In genomic region chr17:8859029-8859803, GRCh38 we compare ENCODE assay signal across 11 cellular contexts. TPM values are rescaled to one million over a fixed set of nuclear protein-coding genes. Genes with fewer than 3 reads are reported as not detected.
DNase-seq lines count a peak whose midpoint lies in the region; ATAC-seq, FAIRE-seq and TF ChIP-seq lines count a peak whose summit lies in the region.
"Had no signal": no experiment of that assay in that cellular context is flagged by ENCODE, and none has a peak within 500 bp of the region (broad histone marks: within the 10 kb centered on the region; RNA-seq: fewer than 3 reads in every experiment).

No MANE protein-coding gene starts in this region.

- H3K9ac ChIP-seq in K562 (ENCODE audit: insufficient read depth in 1 of 2, low read depth in 2 of 2, low read length in 2 of 2) (no peak overlapping the region), trophoblast cell (ENCODE audit: low read length) (no peak overlapping the region)

- H4K20me1 ChIP-seq in K562 (replicated peaks; ENCODE audit: control insufficient read depth, insufficient read depth, low read length), result no peaks in the 10 kb centered on the region

- H3K4me1 ChIP-seq in K562 (replicated peaks in 1 of 2; ENCODE audit: control insufficient read depth in 2 of 2, insufficient read depth in 2 of 2, low read length in 2 of 2), result peaks cover 0 to 10% of the 10 kb centered on the region in 2 experiments; a peak in 2 of 5 replicates
- H3K4me1 ChIP-seq in trophoblast cell (ENCODE audit: control insufficient read depth in 1 of 2, insufficient read depth in 2 of 2, low read length in 2 of 2), result peaks cover 2 to 3% of the 10 kb centered on the region in 2 experiments

- no peak overlapping the region for H4K12ac ChIP-seq in trophoblast cell (ENCODE audit: low read depth, low read length)

- no peak overlapping the region for H4K91ac ChIP-seq in trophoblast cell (ENCODE audit: low read depth, low read length)

- 6% methylated on average over 9 of the region's 11 CpGs for WGBS in K562 (ENCODE audit: insufficient coverage, low coverage, missing lambda C conversion rate)
- WGBS in trophoblast cell (ENCODE audit: extremely low coverage, insufficient coverage, insufficient read length), result no CpG with 5 or more reads among the region's 11 CpGs

- TF ChIP-seq RAD21 in K562 (CRISPR knock-in tag; conservative IDR thresholded peaks at IDR 0.05 in 1 of 2, IDR thresholded peaks at IDR 0.05 in 1 of 2), result no peak

- H3K27ac ChIP-seq in KOPT-K1 (ENCODE audit: low read depth, low read length, poor library complexity, severe bottlenecking) (peak overlapping the region; percentile 89), K562 (ENCODE audit: extremely low read depth, low read depth, low read length) (no peak overlapping the region), trophoblast cell (ENCODE audit: low read depth, low read length) (no peak overlapping the region)
- H3K27ac ChIP-seq: 22Rv1 had no signal

- H3K18ac ChIP-seq in trophoblast cell (ENCODE audit: low read length), result no peak overlapping the region

- FAIRE-seq in K562 (lab: Jason Lieb, UNC), result peak; percentile 11

- H3K9me3 ChIP-seq in KOPT-K1 (ENCODE audit: insufficient read depth, low read length, poor library complexity, severe bottlenecking) (no peaks in the 10 kb centered on the region), K562 (replicated peaks; ENCODE audit: control insufficient read depth, insufficient read depth, low read depth, low read length) (no peaks in the 10 kb centered on the region), trophoblast cell (ENCODE audit: insufficient read depth, low read depth, low read length) (no peaks in the 10 kb centered on the region)

- BruUV-seq in K562 (replicated peaks; lab: Mats Ljungman, UMichigan), result no TSS peak

- intact Hi-C loops in K562 (cut with micrococcal nuclease), result no loop called here

- H3K79me2 ChIP-seq in K562 (ENCODE audit: control insufficient read depth, insufficient read depth, low read length) (no peaks in the 10 kb centered on the region), trophoblast cell (ENCODE audit: control insufficient read depth, insufficient read depth, low read length, poor library complexity) (no peaks in the 10 kb centered on the region)

- H3K27me3 ChIP-seq in K562 (ENCODE audit: control insufficient read depth in 2 of 2, insufficient read depth in 2 of 2, low read length in 2 of 2) (peaks cover 0 to 5% of the 10 kb centered on the region in 2 experiments; a peak in 1 of 5 replicates), trophoblast cell (ENCODE audit: insufficient read depth, low read length) (no peaks in the 10 kb centered on the region)

- H2BK5ac ChIP-seq in trophoblast cell (ENCODE audit: low read depth, low read length, poor library complexity), result no peak overlapping the region

- H3K4ac ChIP-seq in trophoblast cell (ENCODE audit: low read depth, low read length), result no peak overlapping the region

- H2AFZ ChIP-seq in K562 (ENCODE audit: low read depth, low read length) (no peak overlapping the region), trophoblast cell (ENCODE audit: insufficient read depth, low read length, poor library complexity) (no peak overlapping the region)

- TF ChIP-seq POLR2A in K562 (conservative IDR thresholded peaks at IDR 0.05), result no peak

- H2AK5ac ChIP-seq in trophoblast cell (ENCODE audit: low read length), result no peak overlapping the region

- no peaks in the 10 kb centered on the region for H3K79me1 ChIP-seq in trophoblast cell (ENCODE audit: low read length)

- no peak overlapping the region for H3K23ac ChIP-seq in trophoblast cell (ENCODE audit: low read length)

- no peak overlapping the region for H2BK12ac ChIP-seq in trophoblast cell (ENCODE audit: low read length)

- POLR2A ChIA-PET in K562 (lab: Yijun Ruan, JAX), result interaction anchor here (0.6 kb wide), 1 partner anchor 31 kb away, joined by 3 read pairs; no protein-coding TSS in a partner anchor

- no peak overlapping the region for H3K4me2 ChIP-seq in K562 (ENCODE audit: insufficient read depth, low read length)
- no peak overlapping the region for H3K4me2 ChIP-seq in trophoblast cell (ENCODE audit: low read length)

- CTCF ChIA-PET in K562 (lab: Yijun Ruan, JAX; ENCODE audit: low intra/inter-chr PET ratio), result no interaction called here

- no peak overlapping the region for H2BK120ac ChIP-seq in trophoblast cell (ENCODE audit: insufficient read depth, low read length, poor library complexity)

- H3K4me3 ChIP-seq in K562 (no peak overlapping the region), trophoblast cell (ENCODE audit: low read depth, low read length) (no peak overlapping the region)

- H4K8ac ChIP-seq in trophoblast cell (ENCODE audit: low read depth, low read length), result no peak overlapping the region

- ATAC-seq in K562 (no peak), HG02870 (IDR thresholded peaks at IDR 0.05; ENCODE audit: unreplicated experiment) (no peak)

- no peak for TF ChIP-seq EP300 in K562 (IDR thresholded peaks at IDR 0.05; ENCODE audit: low read length)

- in situ Hi-C loops in K562 (cut with MboI), result no loop called here
- in situ Hi-C loops in GM13976 (cut with MboI; ENCODE audit: low sequenced_read_pairs, unreplicated experiment), result no loop called here

- no peak overlapping the region for H3K14ac ChIP-seq in trophoblast cell (ENCODE audit: low read length)

- DNase-seq in NCI-H146 (lab: John Stamatoyannopoulos, UW) (peak; percentile 36), NCI-H146 treated with DMSO at 0.1 percent for 48 hours (lab: John Stamatoyannopoulos, UW; ENCODE audit: unreplicated experiment) (no peak), K562 (ENCODE audit: extremely low read depth in 1 of 4, low spot score in 3 of 4) (peak in 2 of 4 experiments; percentile 11 to 33), trophoblast cell (peak; percentile 62 to 73), GM13976 (ENCODE audit: low spot score) (no peak)
- DNase-seq in stimulated activated CD4-positive, alpha-beta T cell treated with anti-CD3 and anti-CD28 coated beads, Interleukin-15, amount 100 ng/mL, for 24 hours, result no peak
- DNase-seq: effector CD8-positive, alpha-beta T cell had no signal

- TF ChIP-seq CTCF in K562 (IDR thresholded peaks at IDR 0.05 in 2 of 3, conservative IDR thresholded peaks at IDR 0.05 in 1 of 3; ENCODE audit: insufficient read depth in 2 of 3, low read depth in 1 of 3, low read length in 3 of 3) (no peak), GM13976 (IDR thresholded peaks at IDR 0.05; ENCODE audit: borderline replicate concordance, control extremely low read depth, extremely low read depth, insufficient read depth, missing control alignments) (no peak)

- H3K9me1 ChIP-seq in K562 (ENCODE audit: control insufficient read depth, insufficient read depth, low read length), result no peaks in the 10 kb centered on the region

- H3K36me3 ChIP-seq in KOPT-K1 (ENCODE audit: insufficient read depth, low read length) (no peaks in the 10 kb centered on the region), K562 (ENCODE audit: control insufficient read depth, insufficient read depth, low read length) (no peaks in the 10 kb centered on the region), trophoblast cell (ENCODE audit: control insufficient read depth in 1 of 2, insufficient read depth in 2 of 2, low read length in 2 of 2) (no peaks in the 10 kb centered on the region)

RNA-seq across cellular contexts. Expression of gene PIK3R6, which starts 8.3 kb away (rescaled TPM):
- total RNA-seq in K562 (2011; cell fraction: chromatin; rRNA removed; ENCODE audit: low replicate concordance), result not detected in 2 replicates
- total RNA-seq in K562 (2011; cell fraction: nucleolus; rRNA removed), result not detected in 2 replicates
- total RNA-seq in K562 (2011; cell fraction: nucleoplasm; rRNA removed), result not detected in 2 replicates
- total RNA-seq in K562 (2014; rRNA removed) (not detected in 2 replicates), K562 (2014; rRNA removed; fragmentation: Illumina TruSeq; extraction: Trizol) (not detected in 2 replicates), K562 (2015; rRNA removed; fragmentation: Illumina TruSeq; extraction: Trizol) (not detected in 2 replicates), K562 (2021) (0.04 TPM in 1 of 2 replicates, not detected in the other)
- polyA plus RNA-seq in K562 (2011; rRNA removed) (not detected in 2 replicates), K562 (2014; fragmentation: Illumina TruSeq; extraction: Trizol) (not detected in 2 replicates), K562 (2014; fragmentation: Nextera tagmentation; extraction: Ambion mirVana) (not detected), K562 (2014; rRNA removed) (not detected in 2 replicates)
- not detected in 2 replicates for polyA plus RNA-seq in K562 (2011; cell fraction: cytosol; rRNA removed)
- not detected in 2 replicates for polyA plus RNA-seq in K562 (2011; cell fraction: nucleus; rRNA removed)
- polyA plus RNA-seq in K562 (2012), result 0.04 TPM in 1 of 2 replicates, not detected in the other
- polyA minus RNA-seq in K562 (2011; rRNA and poly(A)+ RNA removed), result not detected in 2 replicates
- not detected in 2 replicates for polyA minus RNA-seq in K562 (2011; cell fraction: cytosol; rRNA and poly(A)+ RNA removed)
- polyA minus RNA-seq in K562 (2011; cell fraction: nucleus; rRNA and poly(A)+ RNA removed), result not detected in 2 replicates
- polyA plus RNA-seq in trophoblast cell (2013), result 0.01 TPM in 1 of 2 replicates, not detected in the other
- total RNA-seq: HT1080 had no signal

Comparison
In these comparisons a context has a peak if more than half of its experiments do, and no peak if none do; other contexts are left out.
1. DNase-seq: peak in NCI-H146 (single experiment) and trophoblast cell (2 of 2); none in NCI-H146 treated with DMSO at 0.1 percent for 48 hours (single experiment), stimulated activated CD4-positive, alpha-beta T cell treated with anti-CD3 and anti-CD28 coated beads, Interleukin-15, amount 100 ng/mL, for 24 hours (single experiment) and GM13976 (single experiment).